9 cellular contexts compared by ENCODE assay signal in the genomic region with DNA sequence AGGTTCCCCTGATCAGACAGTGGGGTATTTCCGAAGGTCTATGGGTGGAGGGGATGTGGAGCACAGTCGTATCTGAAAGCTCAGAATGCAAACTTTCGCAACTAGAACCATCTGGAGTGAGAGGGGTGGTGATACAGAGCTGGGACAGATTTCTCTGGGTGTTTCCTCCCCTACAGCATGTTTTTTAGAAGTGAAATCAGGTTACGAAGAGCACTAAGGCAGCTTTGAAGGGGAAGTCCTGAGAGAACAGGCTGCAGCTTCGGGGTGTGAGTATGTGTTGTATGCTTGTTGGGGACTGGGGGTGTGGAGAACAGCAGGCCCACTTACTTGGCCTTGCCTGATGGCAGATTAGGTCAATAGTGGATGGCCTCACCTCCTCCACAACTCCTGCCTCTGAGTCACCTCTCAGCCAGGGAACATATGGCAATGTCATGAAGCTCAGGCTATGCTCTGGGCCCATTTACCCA.
DNase-seq lines count a peak whose midpoint lies in the region; ATAC-seq, FAIRE-seq and TF ChIP-seq lines count a peak whose summit lies in the region.
"Had no signal": no experiment of that assay in that cellular context is flagged by ENCODE, and none has a peak within 500 bp of the region (broad histone marks: within the 10 kb centered on the region; RNA-seq: fewer than 3 reads in every experiment).

No MANE protein-coding gene starts in this region.

- no peak for FAIRE-seq in HTR-8/SVneo (lab: Jason Lieb, UNC)
- FAIRE-seq: A549 had no signal

- intact Hi-C loops in tibial artery (cut with DNase I; ENCODE audit: low total_unique reads): no loop called here

- H3K4me1 ChIP-seq in tibial artery: no peaks in the 10 kb centered on the region
- H3K4me1 ChIP-seq: A549 had no signal

- no peak for TF ChIP-seq CTCF in tibial artery (IDR thresholded peaks at IDR 0.05)

- peaks cover 0 to 7% of the 10 kb centered on the region in 2 donors for H3K27me3 ChIP-seq in tibial artery

- ATAC-seq in HG03064 (IDR thresholded peaks at IDR 0.05; ENCODE audit: low read depth, unreplicated experiment): peak; percentile 46
- ATAC-seq: A549 had no signal

- DNase-seq in NCI-H2171 treated with DMSO at 0.1 percent for 48 hours (lab: John Stamatoyannopoulos, UW): peak; percentile 26
- no peak for DNase-seq in NCI-H2171 (lab: John Stamatoyannopoulos, UW)
- peak; percentile 37 for DNase-seq in activated CD8-positive, alpha-beta memory T cell treated with anti-CD3 and anti-CD28 coated beads, Interleukin-2, amount 50 U/mL, for 4 hours
- DNase-seq in stimulated activated naive CD4-positive, alpha-beta T cell (lab: John Stamatoyannopoulos, UW): peak; percentile 25 to 72 (median 54)
- DNase-seq in UCSD-AML1 (lab: John Stamatoyannopoulos, UW; ENCODE audit: unreplicated experiment): no peak
- no peak for DNase-seq in HTR-8/SVneo (ENCODE audit: insufficient read length, low spot score)
- no peak for DNase-seq in tibial artery

- H3K9me3 ChIP-seq in tibial artery: no peaks in the 10 kb centered on the region
- H3K9me3 ChIP-seq: A549 had no signal

- H3K4me3 ChIP-seq in tibial artery: no peak overlapping the region
- H3K4me3 ChIP-seq: A549 had no signal

- no peak overlapping the region for H3K27ac ChIP-seq in tibial artery
- H3K27ac ChIP-seq: A549 had no signal

- H3K36me3 ChIP-seq in tibial artery: no peaks in the 10 kb centered on the region

Comparison
In these comparisons a context has a peak if more than half of its experiments do, and no peak if none do; other contexts are left out.
1. DNase-seq: peak in NCI-H2171 treated with DMSO at 0.1 percent for 48 hours (single experiment), activated CD8-positive, alpha-beta memory T cell treated with anti-CD3 and anti-CD28 coated beads, Interleukin-2, amount 50 U/mL, for 4 hours (single experiment) and stimulated activated naive CD4-positive, alpha-beta T cell (6 of 6); none in NCI-H2171 (single experiment), UCSD-AML1 (single experiment), HTR-8/SVneo (single experiment) and tibial artery (0 of 2).